Comparison of ENCODE assay signal across 20 cellular contexts in the genomic region with DNA sequence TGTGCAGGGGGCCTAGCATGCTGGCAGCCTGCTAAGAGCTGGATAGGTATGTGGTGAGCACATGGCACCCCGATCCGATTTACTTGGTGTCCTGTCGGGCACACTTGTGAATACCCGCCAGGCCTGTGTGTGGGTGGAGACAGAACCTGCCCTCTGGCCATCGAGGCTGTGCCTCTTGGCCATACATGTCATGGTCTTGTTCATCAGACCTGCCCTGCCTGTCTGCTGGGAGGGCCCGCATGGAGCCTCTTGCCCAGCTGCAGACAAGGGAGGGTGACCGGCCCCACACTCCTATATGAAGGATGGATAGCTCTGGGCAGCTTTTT.
DNase-seq lines count a peak whose midpoint lies in the region; ATAC-seq and TF ChIP-seq lines count a peak whose summit lies in the region.
"Had no signal": no experiment of that assay in that cellular context is flagged by ENCODE, and none has a peak within 500 bp of the region (broad histone marks: within the 10 kb centered on the region; RNA-seq: fewer than 3 reads in every experiment).

No MANE protein-coding gene starts in this region.

- DNase-seq in activated CD4-positive, CD25-positive, alpha-beta regulatory T cell treated with anti-CD3 and anti-CD28 coated beads, Interleukin-2, amount 50 U/mL, for 72 hours, result peak; percentile 8
- no peak for DNase-seq in activated CD4-positive, CD25-positive, alpha-beta regulatory T cell (lab: John Stamatoyannopoulos, UW)
- DNase-seq in Caco-2, result no peak
- DNase-seq in mesenteric fat pad (ENCODE audit: low spot score), result peak; percentile 53
- peak; percentile 73 for DNase-seq in posterior vena cava (ENCODE audit: low spot score)
- DNase-seq in GOT3 (lab: John Stamatoyannopoulos, UW), result no peak
- DNase-seq in KG1 (lab: John Stamatoyannopoulos, UW), result no peak
- DNase-seq: CD4-positive, CD25-positive, alpha-beta regulatory T cell; CD8-positive, alpha-beta T cell; DMS 273 treated with DMSO at 0.1 percent for 48 hours; DMS79; EL; GDM1; GM23248; HFFc6 had no signal

- intact Hi-C loops in Caco-2 (cut with micrococcal nuclease; ENCODE audit: unreplicated experiment), result no loop called here
- intact Hi-C loops in posterior vena cava (cut with DNase I), result no loop called here

- H3K27me3 Mint-ChIP-seq in Caco-2 (ENCODE audit: insufficient read depth, unreplicated experiment), result no peaks in the 10 kb centered on the region
- H3K27me3 Mint-ChIP-seq: B cell; CD4-positive, CD25-positive, alpha-beta regulatory T cell had no signal

- TF ChIP-seq CTCF in Caco-2 (IDR thresholded peaks at IDR 0.05; ENCODE audit: insufficient read depth in 1 of 2, low read depth in 1 of 2, low read length in 1 of 2, severe bottlenecking in 1 of 2, unreplicated experiment in 1 of 2), result no peak

- no TSS peak for BruUV-seq in Caco-2 (replicated peaks; lab: Mats Ljungman, UMichigan)

- H3K9me3 Mint-ChIP-seq in Caco-2 (ENCODE audit: unreplicated experiment), result peaks cover 23% of the 10 kb centered on the region

- no peaks in the 10 kb centered on the region for H3K4me1 ChIP-seq in Caco-2

- CTCF ChIA-PET in Caco-2 (lab: Charles Lee), result no interaction called here

- no peaks in the 10 kb centered on the region for H3K36me3 ChIP-seq in Caco-2 (ENCODE audit: control insufficient read depth, insufficient read depth, low read length)
- H3K36me3 ChIP-seq: HAP-1 had no signal

- H3K27me3 ChIP-seq in Caco-2 (replicated peaks; ENCODE audit: control insufficient read depth, insufficient read depth, low read length), result no peaks in the 10 kb centered on the region
- H3K27me3 ChIP-seq: BLaER1 had no signal

- H3K4me3 ChIP-seq in Caco-2 (ENCODE audit: low read depth, low read length), result no peak overlapping the region
- H3K4me3 ChIP-seq: BLaER1, GM12878, GM23248, HAP-1 had no signal

- POLR2A ChIA-PET in Caco-2 (lab: Charles Lee), result no interaction called here

- peaks cover 8% of the 10 kb centered on the region for H3K9me3 ChIP-seq in Caco-2
- H3K9me3 ChIP-seq: HAP-1 had no signal

- H3K4me3 Mint-ChIP-seq in Caco-2 (ENCODE audit: unreplicated experiment), result no peak overlapping the region
- H3K4me3 Mint-ChIP-seq: B cell; CD4-positive, CD25-positive, alpha-beta regulatory T cell; CD8-positive, alpha-beta T cell; HFFc6 had no signal

- no peaks in the 10 kb centered on the region for H3K4me1 Mint-ChIP-seq in Caco-2 (ENCODE audit: low read depth, unreplicated experiment)

- H3K27ac Mint-ChIP-seq in Caco-2 (ENCODE audit: unreplicated experiment), result peak overlapping the region; percentile 32
- H3K27ac Mint-ChIP-seq: B cell; CD4-positive, CD25-positive, alpha-beta regulatory T cell; CD8-positive, alpha-beta T cell; HFFc6 had no signal

- no peak for ATAC-seq in GM21619 (IDR thresholded peaks at IDR 0.05; ENCODE audit: unreplicated experiment)
- ATAC-seq: CD8-positive, alpha-beta T cell; GM12878 had no signal

- peaks cover 21% of the 10 kb centered on the region for H3K36me3 Mint-ChIP-seq in Caco-2 (ENCODE audit: insufficient read depth, unreplicated experiment)

Comparison
In these comparisons a context has a peak if more than half of its experiments do, and no peak if none do; other contexts are left out.
1. DNase-seq: peak in activated CD4-positive, CD25-positive, alpha-beta regulatory T cell treated with anti-CD3 and anti-CD28 coated beads, Interleukin-2, amount 50 U/mL, for 72 hours (single experiment), mesenteric fat pad (single experiment) and posterior vena cava (single experiment); none in activated CD4-positive, CD25-positive, alpha-beta regulatory T cell (0 of 4), Caco-2 (0 of 2), GOT3 (single experiment) and KG1 (single experiment).